1 cellular context compared by ENCODE assay signal in genomic region chr19:4052993-4053422, GRCh38.
TF ChIP-seq lines count a peak whose summit lies in the region.

No MANE protein-coding gene starts in this region.

TF ChIP-seq in HepG2, 621 proteins besides CTCF, POLR2A, EP300 and RAD21 (continued from another document and continues in another):
- TF ChIP-seq PAXIP1 (CRISPR knock-in tag; conservative IDR thresholded peaks at IDR 0.05) = no peak
- no peak for TF ChIP-seq EHMT2 (IDR thresholded peaks at IDR 0.05; ENCODE audit: borderline replicate concordance, low read depth, low read length)
- no peak for TF ChIP-seq ZNF337 (CRISPR knock-in tag; IDR thresholded peaks at IDR 0.05; ENCODE audit: borderline replicate concordance, low read depth)
- TF ChIP-seq ZNF12 (CRISPR knock-in tag; IDR thresholded peaks at IDR 0.05) = no peak
- no peak for TF ChIP-seq TIGD3 (CRISPR knock-in tag; IDR thresholded peaks at IDR 0.05; ENCODE audit: borderline replicate concordance)
- TF ChIP-seq POLR2AphosphoS2 (IDR thresholded peaks at IDR 0.05; ENCODE audit: low read depth, low read length) = 0 out of 2 replicates have a peak, but pooled peaks have one; percentile 23
- no peak for TF ChIP-seq DRAP1 (CRISPR knock-in tag; IDR thresholded peaks at IDR 0.05)
- TF ChIP-seq SYNCRIP (IDR thresholded peaks at IDR 0.05; ENCODE audit: insufficient read depth, low read depth, low read length) = no peak
- TF ChIP-seq ELF4 (CRISPR knock-in tag; IDR thresholded peaks at IDR 0.05; ENCODE audit: borderline replicate concordance) = no peak
- TF ChIP-seq FOSL2 (CRISPR knock-in tag; IDR thresholded peaks at IDR 0.05) = no peak
- TF ChIP-seq TCF12 (IDR thresholded peaks at IDR 0.05) = no peak
- TF ChIP-seq TCF12 (CRISPR knock-in tag; IDR thresholded peaks at IDR 0.05) = no peak
- TF ChIP-seq MYC (CRISPR knock-in tag; IDR thresholded peaks at IDR 0.05; ENCODE audit: borderline replicate concordance) = no peak
- no peak for TF ChIP-seq SCMH1 (CRISPR knock-in tag; IDR thresholded peaks at IDR 0.05; ENCODE audit: borderline replicate concordance)
- TF ChIP-seq TRIM22 (IDR thresholded peaks at IDR 0.05) = no peak
- TF ChIP-seq AGO1 (IDR thresholded peaks at IDR 0.05; ENCODE audit: low read depth, low read length, poor library complexity, severe bottlenecking) = no peak
- no peak for TF ChIP-seq BCL6 (CRISPR knock-in tag; IDR thresholded peaks at IDR 0.05)
- TF ChIP-seq TFDP1 (CRISPR knock-in tag; IDR thresholded peaks at IDR 0.05; ENCODE audit: borderline replicate concordance) = no peak
- no peak for TF ChIP-seq ZKSCAN5 (CRISPR knock-in tag; IDR thresholded peaks at IDR 0.05)
- 0 out of 2 replicates have a peak, but pooled peaks have one; percentile 24 for TF ChIP-seq ZNF737 (CRISPR knock-in tag; IDR thresholded peaks at IDR 0.05; ENCODE audit: borderline replicate concordance)
- TF ChIP-seq RXRB (CRISPR knock-in tag; IDR thresholded peaks at IDR 0.05; ENCODE audit: borderline replicate concordance) = no peak
- TF ChIP-seq ZBED4 (CRISPR knock-in tag; IDR thresholded peaks at IDR 0.05; ENCODE audit: borderline replicate concordance) = no peak
- no peak for TF ChIP-seq ZNF282 (IDR thresholded peaks at IDR 0.05; ENCODE audit: partially characterized antibody)
- TF ChIP-seq MYPOP (CRISPR knock-in tag; IDR thresholded peaks at IDR 0.05) = no peak
- TF ChIP-seq ZNF580 (CRISPR knock-in tag; IDR thresholded peaks at IDR 0.05; ENCODE audit: borderline replicate concordance, low read depth) = no peak
- no peak for TF ChIP-seq PREB (CRISPR knock-in tag; IDR thresholded peaks at IDR 0.05)
- peak; percentile 67; the same call in 1 of the 2 replicates for TF ChIP-seq HOXA9 (CRISPR knock-in tag; IDR thresholded peaks at IDR 0.05; ENCODE audit: borderline replicate concordance)
- TF ChIP-seq ATF5 (CRISPR knock-in tag; IDR thresholded peaks at IDR 0.05; ENCODE audit: low read depth) = no peak
- no peak for TF ChIP-seq NFIC (IDR thresholded peaks at IDR 0.05; ENCODE audit: low read length)
- no peak for TF ChIP-seq ZSCAN9 (CRISPR knock-in tag; IDR thresholded peaks at IDR 0.05; ENCODE audit: borderline replicate concordance)
- TF ChIP-seq ZNF333 (CRISPR knock-in tag; IDR thresholded peaks at IDR 0.05; ENCODE audit: borderline replicate concordance) = no peak
- TF ChIP-seq KLF9 (CRISPR knock-in tag; IDR thresholded peaks at IDR 0.05; ENCODE audit: low read depth) = no peak
- TF ChIP-seq NFYC (CRISPR knock-in tag; IDR thresholded peaks at IDR 0.05) = no peak
- no peak for TF ChIP-seq ZNF878 (CRISPR knock-in tag; IDR thresholded peaks at IDR 0.05)
- TF ChIP-seq ATRX (CRISPR knock-in tag; IDR thresholded peaks at IDR 0.05; ENCODE audit: borderline replicate concordance) = no peak
- no peak for TF ChIP-seq ZNF7 (CRISPR knock-in tag; IDR thresholded peaks at IDR 0.05)
- no peak for TF ChIP-seq HDAC1 (CRISPR knock-in tag; IDR thresholded peaks at IDR 0.05)
- no peak for TF ChIP-seq ZNF781 (CRISPR knock-in tag; IDR thresholded peaks at IDR 0.05; ENCODE audit: borderline replicate concordance, not compliant biosample characterization)
- no peak for TF ChIP-seq GABPB1 (CRISPR knock-in tag; IDR thresholded peaks at IDR 0.05)
- no peak; the same call in 1 of the 2 replicates for TF ChIP-seq POGK (CRISPR knock-in tag; conservative IDR thresholded peaks at IDR 0.05)
- TF ChIP-seq TGIF2 (CRISPR knock-in tag; IDR thresholded peaks at IDR 0.05) = no peak; the same call in 1 of the 2 replicates
- no peak for TF ChIP-seq ZNF670 (CRISPR knock-in tag; IDR thresholded peaks at IDR 0.05; ENCODE audit: borderline replicate concordance)
- no peak; the same call in 1 of the 2 replicates for TF ChIP-seq ZNF713 (CRISPR knock-in tag; IDR thresholded peaks at IDR 0.05)
- no peak for TF ChIP-seq SETDB1 (CRISPR knock-in tag; IDR thresholded peaks at IDR 0.05; ENCODE audit: borderline replicate concordance)
- no peak for TF ChIP-seq KLF6 (CRISPR knock-in tag; IDR thresholded peaks at IDR 0.05)
- TF ChIP-seq ZNF543 (CRISPR knock-in tag; IDR thresholded peaks at IDR 0.05) = no peak
